Comparison of ENCODE assay signal across 8 cellular contexts in the genomic region with DNA sequence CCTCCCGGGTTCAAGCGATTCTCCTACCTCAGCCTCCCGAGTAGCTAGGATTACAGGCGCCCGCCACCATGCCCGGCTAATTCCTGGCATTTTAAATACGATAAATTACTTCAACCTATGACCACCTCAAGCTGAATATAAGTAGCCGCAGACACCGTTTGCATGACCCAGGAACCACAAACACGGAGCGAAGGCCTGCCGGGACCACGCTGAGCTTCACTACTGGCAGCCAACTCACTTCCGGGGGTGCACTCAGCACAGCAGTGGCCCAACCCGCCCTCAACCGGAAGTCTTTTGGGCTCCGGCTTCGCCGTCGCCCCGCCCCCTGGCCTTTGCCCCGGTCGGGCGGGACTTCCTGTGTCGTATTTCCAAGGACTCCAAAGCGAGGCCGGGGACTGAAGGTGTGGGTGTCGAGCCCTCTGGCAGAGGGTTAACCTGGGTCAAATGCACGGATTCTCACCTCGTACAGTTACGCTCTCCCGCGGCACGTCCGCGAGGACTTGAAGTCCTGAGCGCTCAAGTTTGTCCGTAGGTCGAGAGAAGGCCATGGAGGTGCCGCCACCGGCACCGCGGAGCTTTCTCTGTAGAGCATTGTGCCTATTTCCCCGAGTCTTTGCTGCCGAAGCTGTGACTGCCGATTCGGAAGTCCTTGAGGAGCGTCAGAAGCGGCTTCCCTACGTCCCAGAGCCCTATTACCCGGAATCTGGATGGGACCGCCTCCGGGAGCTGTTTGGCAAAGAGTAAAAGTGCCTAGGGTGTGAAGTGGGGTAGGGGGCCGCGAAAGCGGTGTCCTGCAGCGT. TPM values are rescaled to one million over a fixed set of nuclear protein-coding genes. Genes with fewer than 3 reads are reported as not detected.
A peak's percentile ranks its signal among the peaks of the same experiment; 100 is the strongest.
DNase-seq lines count a peak whose midpoint lies in the region; ATAC-seq and TF ChIP-seq lines count a peak whose summit lies in the region.

TSS of gene TIMMDC1 (plus strand) at position 360 of the 800 bp plus-strand sequence. CDS start at position 547, 187 bp downstream.

- H3K36me3 ChIP-seq in CD8-positive, alpha-beta T cell (ENCODE audit: insufficient read depth, low read length) = no peaks in the 10 kb centered on the region
- H3K36me3 ChIP-seq in lower lobe of right lung = peaks cover 3% of the 10 kb centered on the region

- no peaks in the 10 kb centered on the region for H3K9me3 ChIP-seq in CD8-positive, alpha-beta T cell (ENCODE audit: low read length)
- no peaks in the 10 kb centered on the region for H3K9me3 ChIP-seq in lower lobe of right lung

- no peak for TF ChIP-seq CTCF in CD8-positive, alpha-beta T cell (IDR thresholded peaks at IDR 0.05)
- no peak for TF ChIP-seq CTCF in lower lobe of right lung (IDR thresholded peaks at IDR 0.05)

- H3K9me3 Mint-ChIP-seq in CD8-positive, alpha-beta T cell = no peaks in the 10 kb centered on the region

- H3K27ac ChIP-seq in CD8-positive, alpha-beta T cell (ENCODE audit: low read depth, low read length) = peak within 1 kb of the TSS; percentile 92
- H3K27ac ChIP-seq in lower lobe of right lung = peak within 1 kb of the TSS; percentile 99

- peak; percentile 93 to 98 (median 97) for DNase-seq in CD8-positive, alpha-beta T cell
- peak; percentile 81 for DNase-seq in HS-27A (ENCODE audit: low read depth)
- peak; percentile 80 for DNase-seq in NK-92 (lab: John Stamatoyannopoulos, UW; ENCODE audit: unreplicated experiment)
- DNase-seq in activated CD8-positive, alpha-beta memory T cell treated with anti-CD3 and anti-CD28 coated beads for 1 hour (ENCODE audit: extremely low read depth in 1 of 2, low read depth in 1 of 2) = peak; percentile 91 to 97
- peak; percentile 96 for DNase-seq in effector CD4-positive, alpha-beta T cell
- DNase-seq in lower lobe of right lung = peak; percentile 97
- peak; percentile 97 for DNase-seq in stimulated activated CD4-positive, alpha-beta T cell treated with anti-CD3 and anti-CD28 coated beads, TNF-alpha, amount 100 ng/mL, for 24 hours (ENCODE audit: low read depth in 3 of 3)

- no peaks in the 10 kb centered on the region for H3K27me3 Mint-ChIP-seq in CD8-positive, alpha-beta T cell (ENCODE audit: low read depth)

- intact Hi-C loops in CD8-positive, alpha-beta T cell (cut with DNase I, micrococcal nuclease) = loop anchor here (1.0 to 10.0 kb wide), 13 partner anchors 29 to 1246 kb away; partner anchors contain the start of genes LRRC58 (in 2 of the 2), NDUFB4 (in 2 of the 2), TMEM39A (in 2 of the 2) and ARHGAP31 (in 1 of the 2)
- intact Hi-C loops in lower lobe of right lung (cut with DNase I) = no loop called here

- H3K4me3 ChIP-seq in CD8-positive, alpha-beta T cell (ENCODE audit: low read depth, low read length) = peak within 1 kb of the TSS; percentile 81
- H3K4me3 ChIP-seq in lower lobe of right lung = peak within 1 kb of the TSS; percentile 92

- H3K4me1 Mint-ChIP-seq in CD8-positive, alpha-beta T cell (ENCODE audit: low read depth) = peaks cover 40% of the 10 kb centered on the region

- no peaks in the 10 kb centered on the region for H3K27me3 ChIP-seq in CD8-positive, alpha-beta T cell (ENCODE audit: insufficient read depth, low read length)
- H3K27me3 ChIP-seq in lower lobe of right lung (ENCODE audit: low read depth) = no peaks in the 10 kb centered on the region

- peak within 1 kb of the TSS; percentile 100 for H3K27ac Mint-ChIP-seq in CD8-positive, alpha-beta T cell

- CTCF ChIA-PET in CD8-positive, alpha-beta T cell (lab: Charles Lee) = interaction anchor here (0.7 to 0.9 kb wide), 2 partner anchors 36 to 225 kb away, joined by 3 read pairs; no protein-coding TSS in a partner anchor

- POLR2A ChIA-PET in CD8-positive, alpha-beta T cell (lab: Charles Lee) = interaction anchor here (0.6 to 4.1 kb wide), 9 partner anchors 9 to 596 kb away, joined by 3 to 74 read pairs (median 5); partner anchors contain the start of genes B4GALT4, GSK3B, POGLUT1 and TMEM39A

- H3K36me3 Mint-ChIP-seq in CD8-positive, alpha-beta T cell = peaks cover 19% of the 10 kb centered on the region

- H3K4me3 Mint-ChIP-seq in CD8-positive, alpha-beta T cell = peak within 1 kb of the TSS; percentile 100

- H3K4me1 ChIP-seq in CD8-positive, alpha-beta T cell (ENCODE audit: insufficient read depth, low read length) = peaks cover 25% of the 10 kb centered on the region
- peaks cover 45% of the 10 kb centered on the region for H3K4me1 ChIP-seq in lower lobe of right lung

- ATAC-seq in CD8-positive, alpha-beta T cell = peak; percentile 96
- ATAC-seq in GM19467 (IDR thresholded peaks at IDR 0.05; ENCODE audit: unreplicated experiment) (peak; percentile 99), lower lobe of right lung (peak; percentile 99 to 100)

RNA-seq across cellular contexts. Expression of gene TIMMDC1, which starts in this region (rescaled TPM):
- total RNA-seq in CD8-positive, alpha-beta T cell = 10 to 100 TPM; 12.1 to 16.8 TPM
- total RNA-seq in lower lobe of right lung = 99.4 TPM

Comparison
In these comparisons a context has a peak if more than half of its experiments do, and no peak if none do; other contexts are left out.
1. Peak in every context shown above with its lines: DNase-seq, ATAC-seq, H3K4me3 ChIP-seq and H3K27ac ChIP-seq.